10 cellular contexts compared by ENCODE assay signal in the genomic region with DNA sequence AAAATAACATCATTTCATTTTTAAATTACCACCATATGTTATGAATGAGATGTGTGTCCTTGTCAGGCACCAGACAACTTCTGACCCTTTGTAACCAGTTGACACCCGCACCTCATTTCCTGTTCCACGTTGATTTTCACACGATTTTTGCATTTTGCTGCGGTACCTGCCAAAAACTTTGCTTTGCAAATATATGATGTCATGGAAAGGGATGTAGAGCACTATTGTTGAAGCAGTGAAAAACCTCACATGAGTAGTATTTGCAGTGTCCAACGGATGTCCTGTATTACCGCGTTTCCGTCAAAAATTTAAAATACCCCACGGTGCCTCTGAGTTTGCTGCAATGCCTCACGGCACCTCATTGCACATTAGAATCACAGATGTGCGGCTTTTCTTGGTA.
A peak's percentile ranks its signal among the peaks of the same experiment; 100 is the strongest.
DNase-seq lines count a peak whose midpoint lies in the region; ATAC-seq and TF ChIP-seq lines count a peak whose summit lies in the region.
"Had no signal": no experiment of that assay in that cellular context is flagged by ENCODE, and none has a peak within 500 bp of the region (broad histone marks: within the 10 kb centered on the region; RNA-seq: fewer than 3 reads in every experiment).

No MANE protein-coding gene starts in this region.

- H3K27me3 ChIP-seq in upper lobe of right lung: no peaks in the 10 kb centered on the region

- no peaks in the 10 kb centered on the region for H3K4me1 ChIP-seq in upper lobe of right lung

- H3K27ac ChIP-seq in upper lobe of right lung: no peak overlapping the region

- H3K36me3 ChIP-seq in upper lobe of right lung: no peaks in the 10 kb centered on the region

- peak; percentile 77 for ATAC-seq in GM19025 (IDR thresholded peaks at IDR 0.05; ENCODE audit: low read depth, unreplicated experiment)
- ATAC-seq in HG02571 (IDR thresholded peaks at IDR 0.05; ENCODE audit: unreplicated experiment): peak; percentile 78
- ATAC-seq in HG03558 (IDR thresholded peaks at IDR 0.05; ENCODE audit: extremely low read depth, unreplicated experiment): peak; percentile 81
- no peak for ATAC-seq in upper lobe of right lung

- H3K9me3 ChIP-seq in upper lobe of right lung: no peaks in the 10 kb centered on the region

- TF ChIP-seq CTCF in upper lobe of right lung (IDR thresholded peaks at IDR 0.05): no peak

- intact Hi-C loops in upper lobe of right lung (cut with DNase I): no loop called here

- no peak overlapping the region for H3K4me3 ChIP-seq in upper lobe of right lung

- peak; percentile 94 for DNase-seq in pulmonary artery endothelial cell (ENCODE audit: low read depth, low spot score)
- DNase-seq in mesenteric fat pad (ENCODE audit: low spot score): no peak
- no peak for DNase-seq in Kasumi-1 (lab: John Stamatoyannopoulos, UW)
- DNase-seq in upper lobe of right lung: no peak
- DNase-seq: DMS53, H7, NCI-H526 treated with DMSO at 0.1 percent for 48 hours had no signal
